Comparison of ENCODE assay signal across 1 cellular context in genomic region chr19:5036733-5037681, GRCh38.
TF ChIP-seq lines count a peak whose summit lies in the region.

No MANE protein-coding gene starts in this region.

TF ChIP-seq in HepG2, 621 proteins besides CTCF, POLR2A, EP300 and RAD21 (continued from another document):
- TF ChIP-seq GMEB2 (CRISPR knock-in tag; IDR thresholded peaks at IDR 0.05; ENCODE audit: low read depth): no peak
- TF ChIP-seq ZBTB20 (CRISPR knock-in tag; IDR thresholded peaks at IDR 0.05; ENCODE audit: borderline replicate concordance, low read depth): no peak
- no peak for TF ChIP-seq SCMH1 (CRISPR knock-in tag; IDR thresholded peaks at IDR 0.05; ENCODE audit: borderline replicate concordance)
- TF ChIP-seq ZHX2 (IDR thresholded peaks at IDR 0.05; ENCODE audit: low read depth): no peak
- TF ChIP-seq ZHX2 (CRISPR knock-in tag; IDR thresholded peaks at IDR 0.05; ENCODE audit: borderline replicate concordance): no peak
- TF ChIP-seq ZBTB42 (CRISPR knock-in tag; IDR thresholded peaks at IDR 0.05): no peak
- TF ChIP-seq THAP9 (CRISPR knock-in tag; IDR thresholded peaks at IDR 0.05; ENCODE audit: borderline replicate concordance): no peak
- TF ChIP-seq KDM5A (IDR thresholded peaks at IDR 0.05; ENCODE audit: borderline replicate concordance, low read length): no peak
- TF ChIP-seq POLR2AphosphoS2 (IDR thresholded peaks at IDR 0.05; ENCODE audit: low read depth, low read length): no peak
- TF ChIP-seq GZF1 (CRISPR knock-in tag; IDR thresholded peaks at IDR 0.05): no peak
- TF ChIP-seq CEBPZ (IDR thresholded peaks at IDR 0.05; ENCODE audit: low read length): no peak
- no peak for TF ChIP-seq BATF2 (CRISPR knock-in tag; IDR thresholded peaks at IDR 0.05)
- no peak for TF ChIP-seq FOXA3 (CRISPR knock-in tag; IDR thresholded peaks at IDR 0.05)
- TF ChIP-seq ATAD3A (CRISPR knock-in tag; IDR thresholded peaks at IDR 0.05): no peak
- no peak for TF ChIP-seq EHMT2 (IDR thresholded peaks at IDR 0.05; ENCODE audit: borderline replicate concordance, low read depth, low read length)
TF ChIP-seq in HepG2: peak in this region for 0.
